ENCODE assay signal across 13 cellular contexts in genomic region chr11:84673753-84674152, GRCh38.
DNase-seq lines count a peak whose midpoint lies in the region; ATAC-seq, FAIRE-seq and TF ChIP-seq lines count a peak whose summit lies in the region.
"Had no signal": no experiment of that assay in that cellular context is flagged by ENCODE, and none has a peak within 500 bp of the region (broad histone marks: within the 10 kb centered on the region; RNA-seq: fewer than 3 reads in every experiment).

No MANE protein-coding gene starts in this region.

- H3K79me2 ChIP-seq in mammary epithelial cell (ENCODE audit: insufficient read depth, low read length): no peaks in the 10 kb centered on the region

- H3K36me3 ChIP-seq in mammary epithelial cell (ENCODE audit: insufficient read depth, low read length): no peaks in the 10 kb centered on the region
- no peaks in the 10 kb centered on the region for H3K36me3 ChIP-seq in NT2/D1 (ENCODE audit: insufficient read depth, insufficient read length, low read length)
- H3K36me3 ChIP-seq: pancreas, upper lobe of left lung had no signal

- in situ Hi-C loops in mammary epithelial cell (cut with MboI; ENCODE audit: low sequenced_read_pairs in 2 of 2): no loop called here

- H3K4me1 ChIP-seq in mammary epithelial cell (ENCODE audit: insufficient read depth, low read length) (no peaks in the 10 kb centered on the region), NT2/D1 (ENCODE audit: insufficient read depth, insufficient read length) (no peaks in the 10 kb centered on the region)
- H3K4me1 ChIP-seq: upper lobe of left lung had no signal

- no peak for FAIRE-seq in frontal cortex (lab: Jason Lieb, UNC)

- TF ChIP-seq CTCF in MCF 10A (IDR thresholded peaks at IDR 0.05; ENCODE audit: unreplicated experiment) (no peak), mammary epithelial cell (conservative IDR thresholded peaks at IDR 0.05 in 1 of 2, IDR thresholded peaks at IDR 0.05 in 1 of 2; ENCODE audit: extremely low read depth in 1 of 2, insufficient read depth in 1 of 2, low read depth in 1 of 2, low read length in 2 of 2) (no peak)

- dilution Hi-C loops in mammary epithelial cell (cut with HindIII; ENCODE audit: low sequenced_read_pairs): no loop called here

- ATAC-seq in activated CD4-positive, alpha-beta T cell treated with anti-CD3 and anti-CD28 coated beads for 36 hours: no peak
- no peak for ATAC-seq in HG03196 (IDR thresholded peaks at IDR 0.05; ENCODE audit: unreplicated experiment)
- ATAC-seq in HG02759 (IDR thresholded peaks at IDR 0.05; ENCODE audit: unreplicated experiment): no peak

- no peak overlapping the region for H3K27ac ChIP-seq in mammary epithelial cell (ENCODE audit: insufficient read depth, low read depth, low read length)
- H3K27ac ChIP-seq: pancreas, upper lobe of left lung had no signal

- intact Hi-C loops in MCF 10A (cut with micrococcal nuclease): no loop called here
- intact Hi-C loops in mammary epithelial cell (cut with micrococcal nuclease): no loop called here
- intact Hi-C loops in activated CD4-positive, alpha-beta T cell treated with anti-CD3 and anti-CD28 coated beads for 36 hours (cut with DNase I, micrococcal nuclease): no loop called here

- no peaks in the 10 kb centered on the region for H3K36me3 Mint-ChIP-seq in MCF 10A (ENCODE audit: insufficient read depth, unreplicated experiment)
- no peaks in the 10 kb centered on the region for H3K36me3 Mint-ChIP-seq in activated CD4-positive, alpha-beta T cell treated with anti-CD3 and anti-CD28 coated beads for 36 hours (ENCODE audit: low read depth)

- H3K27ac Mint-ChIP-seq in MCF 10A (ENCODE audit: low read depth, unreplicated experiment): no peak overlapping the region
- H3K27ac Mint-ChIP-seq in activated CD4-positive, alpha-beta T cell treated with anti-CD3 and anti-CD28 coated beads for 36 hours: no peak overlapping the region

- H4K20me1 ChIP-seq in mammary epithelial cell (ENCODE audit: insufficient read depth, low read length): no peaks in the 10 kb centered on the region

- H3K27me3 ChIP-seq in mammary epithelial cell (ENCODE audit: insufficient read depth, low read length) (no peaks in the 10 kb centered on the region), NT2/D1 (ENCODE audit: insufficient read depth, insufficient read length) (no peaks in the 10 kb centered on the region)
- H3K27me3 ChIP-seq: pancreas, upper lobe of left lung had no signal

- no peak overlapping the region for H3K4me3 Mint-ChIP-seq in MCF 10A (ENCODE audit: unreplicated experiment)
- H3K4me3 Mint-ChIP-seq in activated CD4-positive, alpha-beta T cell treated with anti-CD3 and anti-CD28 coated beads for 36 hours: no peak overlapping the region

- no peak overlapping the region for H3K4me2 ChIP-seq in mammary epithelial cell (ENCODE audit: insufficient read depth, low read depth, low read length)

- no peak overlapping the region for H3K9ac ChIP-seq in mammary epithelial cell (ENCODE audit: insufficient read depth, low read length)
- H3K9ac ChIP-seq in NT2/D1 (ENCODE audit: insufficient read length, low read depth): no peak overlapping the region

- H3K9me3 Mint-ChIP-seq in MCF 10A (ENCODE audit: unreplicated experiment): peaks cover 6% of the 10 kb centered on the region
- peaks cover 15% of the 10 kb centered on the region for H3K9me3 Mint-ChIP-seq in activated CD4-positive, alpha-beta T cell treated with anti-CD3 and anti-CD28 coated beads for 36 hours (ENCODE audit: low read depth)

- no peaks in the 10 kb centered on the region for H3K4me1 Mint-ChIP-seq in MCF 10A (ENCODE audit: insufficient read depth, unreplicated experiment)
- no peaks in the 10 kb centered on the region for H3K4me1 Mint-ChIP-seq in activated CD4-positive, alpha-beta T cell treated with anti-CD3 and anti-CD28 coated beads for 36 hours

- H3K4me3 ChIP-seq in mammary epithelial cell (replicated peaks in 1 of 3; ENCODE audit: insufficient read depth in 1 of 3, low read depth in 2 of 3, low read length in 3 of 3) (no peak overlapping the region), NT2/D1 (ENCODE audit: insufficient read length, low read depth) (no peak overlapping the region)
- H3K4me3 ChIP-seq: pancreas, upper lobe of left lung had no signal

- H3K9me3 ChIP-seq in mammary epithelial cell (replicated peaks; ENCODE audit: insufficient read depth, low read length) (no peaks in the 10 kb centered on the region), NT2/D1 (ENCODE audit: insufficient read depth, low read length) (no peaks in the 10 kb centered on the region)
- H3K9me3 ChIP-seq: pancreas, upper lobe of left lung had no signal

- DNase-seq in MCF 10A (ENCODE audit: unreplicated experiment): peak; percentile 29
- DNase-seq in mammary epithelial cell: no peak
- DNase-seq in NT2/D1 (ENCODE audit: low read depth, low spot score): peak; percentile 40
- DNase-seq in frontal cortex (ENCODE audit: low spot score in 2 of 2): peak; percentile 2 to 3
- peak; percentile 31 for DNase-seq in stromal cell of bone marrow (ENCODE audit: low read depth)
- DNase-seq in activated CD4-positive, alpha-beta T cell treated with anti-CD3 and anti-CD28 coated beads for 36 hours: no peak
- DNase-seq: DND-41, NCI-H510A, pancreas, SHP77, upper lobe of left lung had no signal

- CTCF ChIA-PET in MCF 10A (lab: Yijun Ruan, JAX): interaction anchor here (0.7 kb wide), 1 partner anchor 36 kb away, joined by 3 read pairs; no protein-coding TSS in a partner anchor
- CTCF ChIA-PET in mammary epithelial cell (lab: Charles Lee; ENCODE audit: low non-redundant PET): no interaction called here
- CTCF ChIA-PET in activated CD4-positive, alpha-beta T cell treated with anti-CD3 and anti-CD28 coated beads for 36 hours (lab: Charles Lee): no interaction called here

- POLR2A ChIA-PET in MCF 10A (lab: Yijun Ruan, JAX): no interaction called here
- POLR2A ChIA-PET in activated CD4-positive, alpha-beta T cell treated with anti-CD3 and anti-CD28 coated beads for 36 hours (lab: Charles Lee): no interaction called here

- no peak overlapping the region for H2AFZ ChIP-seq in mammary epithelial cell (ENCODE audit: low read depth, low read length)

- no peaks in the 10 kb centered on the region for H3K27me3 Mint-ChIP-seq in MCF 10A (ENCODE audit: insufficient read depth, unreplicated experiment)
- no peaks in the 10 kb centered on the region for H3K27me3 Mint-ChIP-seq in activated CD4-positive, alpha-beta T cell treated with anti-CD3 and anti-CD28 coated beads for 36 hours

- no TSS peak for BruUV-seq in MCF 10A (replicated peaks; lab: Mats Ljungman, UMichigan)
- no TSS peak for BruUV-seq in mammary epithelial cell (replicated peaks; lab: Mats Ljungman, UMichigan)

Comparison
In these comparisons a context has a peak if more than half of its experiments do, and no peak if none do; other contexts are left out.
1. DNase-seq: peak in MCF 10A (single experiment), NT2/D1 (single experiment), frontal cortex (2 of 2) and stromal cell of bone marrow (single experiment); none in mammary epithelial cell (single experiment) and activated CD4-positive, alpha-beta T cell treated with anti-CD3 and anti-CD28 coated beads for 36 hours (single experiment).